17 cellular contexts compared by ENCODE assay signal in the genomic region with DNA sequence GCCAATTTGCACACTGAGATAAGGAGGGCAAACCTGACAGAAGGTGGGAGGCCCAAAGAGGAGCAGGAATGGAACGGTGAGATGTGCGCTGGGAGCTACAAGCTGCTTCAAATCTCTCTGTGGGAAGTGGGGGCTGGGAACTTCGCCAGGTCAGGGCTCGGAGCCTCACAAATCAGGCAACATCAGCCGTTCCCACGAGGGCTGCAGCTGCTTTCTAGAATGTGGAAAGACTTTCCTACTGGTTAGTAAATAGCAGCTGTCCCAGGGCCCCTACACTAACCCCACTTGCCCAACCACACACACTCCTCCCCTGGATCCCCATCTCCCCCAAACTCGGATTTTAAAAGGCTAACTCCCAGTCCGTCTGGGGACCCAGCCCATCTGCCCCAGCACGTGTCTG.
"Had no signal": no experiment of that assay in that cellular context is flagged by ENCODE, and none has a peak within 500 bp of the region (broad histone marks: within the 10 kb centered on the region; RNA-seq: fewer than 3 reads in every experiment).

No MANE protein-coding gene starts in this region.

- H3K9me3 ChIP-seq: breast epithelium, prostate gland, right lobe of liver, stomach, testis had no signal

- ATAC-seq: left colon; natural killer cell treated with Interleukin-12 subunit alpha and Interleukin-12 subunit beta and Interleukin-15 and Interleukin-18, amount 100 ng/mL, for 72 hours; right lobe of liver had no signal

- H3K4me1 ChIP-seq: breast epithelium, prostate gland, right lobe of liver, stomach, testis had no signal

- H3K27me3 ChIP-seq: breast epithelium, right lobe of liver, testis had no signal

- H3K4me3 ChIP-seq: breast epithelium, prostate gland, right lobe of liver, stomach, testis had no signal

- H3K4me3 Mint-ChIP-seq: natural killer cell treated with Interleukin-12 subunit alpha and Interleukin-12 subunit beta and Interleukin-15 and Interleukin-18, amount 100 ng/mL, for 72 hours; T-helper 2 cell treated with Interferon-gamma antibody and Interleukin-4, amounts not matched to agents 5 μg/mL and 100 μg/mL, for 36 hours had no signal

- H3K27ac Mint-ChIP-seq: natural killer cell treated with Interleukin-12 subunit alpha and Interleukin-12 subunit beta and Interleukin-15 and Interleukin-18, amount 100 ng/mL, for 72 hours; T-helper 2 cell treated with Interferon-gamma antibody and Interleukin-4, amounts not matched to agents 5 μg/mL and 100 μg/mL, for 36 hours had no signal

- H3K27ac ChIP-seq: breast epithelium, epithelial cell of prostate, prostate gland, right lobe of liver, stomach, testis had no signal

- DNase-seq: activated CD4-positive, alpha-beta T cell treated with anti-CD3 and anti-CD28 coated beads, Interleukin-2, amount 50 U/mL, for 1 hour; activated CD4-positive, CD25-positive, alpha-beta regulatory T cell; activated naive CD4-positive, alpha-beta T cell; activated T-cell treated with anti-CD3 and anti-CD28 coated beads for 4 hours; aorta; left colon; mammary epithelial cell; right lobe of liver; stimulated activated CD4-positive, alpha-beta T cell treated with anti-CD3 and anti-CD28 coated beads, Interleukin-1b, Interleukin-23, amount 100 ng/mL, for 48 hours; stomach; SW 1271; testis had no signal

- H3K36me3 ChIP-seq: breast epithelium, prostate gland, right lobe of liver, stomach had no signal

- H3K9me3 Mint-ChIP-seq: natural killer cell treated with Interleukin-12 subunit alpha and Interleukin-12 subunit beta and Interleukin-15 and Interleukin-18, amount 100 ng/mL, for 72 hours; T-helper 2 cell treated with Interferon-gamma antibody and Interleukin-4, amounts not matched to agents 5 μg/mL and 100 μg/mL, for 36 hours had no signal

- H3K36me3 Mint-ChIP-seq: natural killer cell treated with Interleukin-12 subunit alpha and Interleukin-12 subunit beta and Interleukin-15 and Interleukin-18, amount 100 ng/mL, for 72 hours had no signal
